Comparison of ENCODE assay signal across 8 cellular contexts in genomic region chr15:49471248-49471647, GRCh38. TPM values are rescaled to one million over a fixed set of nuclear protein-coding genes. Genes with fewer than 3 reads are reported as not detected.
DNase-seq lines count a peak whose midpoint lies in the region; ATAC-seq and TF ChIP-seq lines count a peak whose summit lies in the region.
"Not testable (repeated sequence)": the region's sequence is repeated elsewhere in the genome, so short reads cannot be mapped to it uniquely, and the experiment has no call there.

No MANE protein-coding gene starts in this region.

- H3K27me3 ChIP-seq in Panc1 (ENCODE audit: control insufficient read depth, insufficient read depth, low read length); right cardiac atrium (ENCODE audit: control insufficient read depth, insufficient read depth); smooth muscle cell (ENCODE audit: low read depth): not testable (repeated sequence)

- intact Hi-C loops in Panc1 (cut with micrococcal nuclease; ENCODE audit: unreplicated experiment); right cardiac atrium (cut with DNase I): not testable (repeated sequence)

- H3K27ac ChIP-seq in 22Rv1; Panc1 (ENCODE audit: low read length); right cardiac atrium (ENCODE audit: low read length); smooth muscle cell (ENCODE audit: low read depth): not testable (repeated sequence)

- H3K9me3 Mint-ChIP-seq in activated CD8-positive, alpha-beta T cell treated with anti-CD3 and anti-CD28 coated beads, Interleukin-2, amount 10 ng/mL, durations not matched to agents 7 days and 5 days (ENCODE audit: insufficient read depth): not testable (repeated sequence)

- H2AFZ ChIP-seq in smooth muscle cell (ENCODE audit: low read depth): not testable (repeated sequence)

- H3K4me3 Mint-ChIP-seq in activated CD8-positive, alpha-beta T cell treated with anti-CD3 and anti-CD28 coated beads, Interleukin-2, amount 10 ng/mL, durations not matched to agents 7 days and 5 days: not testable (repeated sequence)

- H3K79me2 ChIP-seq in smooth muscle cell (ENCODE audit: low read depth): not testable (repeated sequence)

- not testable (repeated sequence) for H3K4me1 Mint-ChIP-seq in activated CD8-positive, alpha-beta T cell treated with anti-CD3 and anti-CD28 coated beads, Interleukin-2, amount 10 ng/mL, durations not matched to agents 7 days and 5 days (ENCODE audit: low read depth)

- H3K9ac ChIP-seq in smooth muscle cell (ENCODE audit: low read depth): not testable (repeated sequence)

- POLR2A ChIA-PET in Panc1 (lab: Charles Lee); activated CD8-positive, alpha-beta T cell treated with anti-CD3 and anti-CD28 coated beads, Interleukin-2, amount 10 ng/mL, durations not matched to agents 7 days and 5 days (lab: Charles Lee): not testable (repeated sequence)

- H3K27ac Mint-ChIP-seq in activated CD8-positive, alpha-beta T cell treated with anti-CD3 and anti-CD28 coated beads, Interleukin-2, amount 10 ng/mL, durations not matched to agents 7 days and 5 days: not testable (repeated sequence)

- H4K20me1 ChIP-seq in smooth muscle cell (ENCODE audit: low read depth): peaks cover 69% of the 10 kb centered on the region

- CTCF ChIA-PET in Panc1 (lab: Charles Lee): interaction anchor here (0.6 to 0.7 kb wide), 2 partner anchors 181 to 1080 kb away, joined by 3 read pairs; no protein-coding TSS in a partner anchor
- CTCF ChIA-PET in activated CD8-positive, alpha-beta T cell treated with anti-CD3 and anti-CD28 coated beads, Interleukin-2, amount 10 ng/mL, durations not matched to agents 7 days and 5 days (lab: Charles Lee): interaction anchor here (0.7 to 2.4 kb wide), 14 partner anchors 9 to 844 kb away, joined by 3 to 10 read pairs (median 4); partner anchors contain the start of genes FGF7 and SECISBP2L

- not testable (repeated sequence) for H3K36me3 Mint-ChIP-seq in activated CD8-positive, alpha-beta T cell treated with anti-CD3 and anti-CD28 coated beads, Interleukin-2, amount 10 ng/mL, durations not matched to agents 7 days and 5 days (ENCODE audit: low read depth)

- in situ Hi-C loops in Panc1 (cut with HindIII; ENCODE audit: low pct_unique_long_range_greater_than_20kb, low sequenced_read_pairs): not testable (repeated sequence)

- not testable (repeated sequence) for H3K9me3 ChIP-seq in Panc1 (ENCODE audit: control insufficient read depth, insufficient read depth, low read depth, low read length); right cardiac atrium (ENCODE audit: control insufficient read depth, low read length); smooth muscle cell (replicated peaks; ENCODE audit: low read depth)

- H3K4me1 ChIP-seq in Panc1 (ENCODE audit: control insufficient read depth, insufficient read depth, low read length); right cardiac atrium (ENCODE audit: control insufficient read depth, insufficient read depth, low read length); smooth muscle cell (ENCODE audit: low read depth): not testable (repeated sequence)

- not testable (repeated sequence) for BruUV-seq in Panc1 (replicated peaks; lab: Mats Ljungman, UMichigan)

- not testable (repeated sequence) for ATAC-seq in Panc1; activated CD8-positive, alpha-beta T cell treated with anti-CD3 and anti-CD28 coated beads, Interleukin-2, amount 10 ng/mL, durations not matched to agents 7 days and 5 days; right cardiac atrium

- not testable (repeated sequence) for H3K4me2 ChIP-seq in smooth muscle cell

- H3K36me3 ChIP-seq in Panc1 (ENCODE audit: control insufficient read depth, insufficient read depth, low read length): not testable (repeated sequence)
- H3K36me3 ChIP-seq in smooth muscle cell (ENCODE audit: low read depth): peaks cover 13% of the 10 kb centered on the region

- H3K4me3 ChIP-seq in GM12865 (ENCODE audit: low read depth, low read length); Panc1 (ENCODE audit: low read depth in 2 of 2, low read length in 2 of 2); cardiac fibroblast (replicated peaks in 1 of 2; ENCODE audit: low read depth in 2 of 2, low read length in 2 of 2); right cardiac atrium (ENCODE audit: low read length); smooth muscle cell: not testable (repeated sequence)

- WGBS in right cardiac atrium: 86% methylated on average over 4 of the region's 4 CpGs
- WGBS in smooth muscle cell (ENCODE audit: low lambda C conversion rate): 60% methylated on average over 4 of the region's 4 CpGs

- not testable (repeated sequence) for H3F3A ChIP-seq in smooth muscle cell (ENCODE audit: low read depth)

- peak; percentile 41; the same call in 1 of the 2 replicates for TF ChIP-seq CTCF in 22Rv1 (IDR thresholded peaks at IDR 0.05)
- TF ChIP-seq CTCF in GM12865 (IDR thresholded peaks at IDR 0.05; ENCODE audit: insufficient read depth, low read depth, low read length, missing control alignments): peak; percentile 26
- peak; percentile 51 for TF ChIP-seq CTCF in Panc1 (IDR thresholded peaks at IDR 0.05)
- peak; percentile 37 for TF ChIP-seq CTCF in cardiac fibroblast (IDR thresholded peaks at IDR 0.05; ENCODE audit: low read depth, low read length)
- TF ChIP-seq CTCF in smooth muscle cell (IDR thresholded peaks at IDR 0.05; ENCODE audit: borderline replicate concordance, insufficient read depth, poor library complexity, severe bottlenecking): peak; percentile 27

- DNase-seq in GM12865 (ENCODE audit: low read depth) (peak; percentile 23), HT-29 (ENCODE audit: low spot score) (peak; percentile 18), cardiac fibroblast (ENCODE audit: low read depth in 2 of 2) (peak in 1 of 2 donors; percentile 34), right cardiac atrium (peak; percentile 18 to 60 (median 40))
- not testable (repeated sequence) for DNase-seq in Panc1 (ENCODE audit: low read depth, low spot score); smooth muscle cell (lab: John Stamatoyannopoulos, UW; ENCODE audit: unreplicated experiment)
- peak; percentile 47 for DNase-seq in activated CD8-positive, alpha-beta T cell treated with anti-CD3 and anti-CD28 coated beads, Interleukin-2, amount 10 ng/mL, durations not matched to agents 7 days and 5 days

- not testable (repeated sequence) for H3K27me3 Mint-ChIP-seq in activated CD8-positive, alpha-beta T cell treated with anti-CD3 and anti-CD28 coated beads, Interleukin-2, amount 10 ng/mL, durations not matched to agents 7 days and 5 days (ENCODE audit: low read depth)

RNA-seq across cellular contexts. Expression of gene FGF7, which starts 48.2 kb away (rescaled TPM):
- total RNA-seq in HT-29 (2014; rRNA removed; shearing (Covaris generic)): not detected in 2 replicates
- not detected for total RNA-seq in Panc1 (2021; ENCODE audit: unreplicated experiment)
- not detected for polyA plus RNA-seq in Panc1 (2012; ENCODE audit: insufficient read length)
- under 1 TPM in 1 of 2 experiments, not detected in 1; 0.11 TPM for total RNA-seq in activated CD8-positive, alpha-beta T cell treated with anti-CD3 and anti-CD28 coated beads, Interleukin-2, amount 10 ng/mL, durations not matched to agents 7 days and 5 days
- total RNA-seq in right cardiac atrium: 10 to 100 TPM; 29.0 to 50.0 (median 39.0) TPM
- 21.3 TPM for polyA plus RNA-seq in right cardiac atrium
- total RNA-seq in smooth muscle cell: 358 and 430 TPM in 2 replicates
- 210 and 281 TPM in 2 replicates for polyA plus RNA-seq in smooth muscle cell

Comparison
In these comparisons a context has a peak if more than half of its experiments do, and no peak if none do; other contexts are left out.
1. RNA of gene FGF7, which starts 48.2 kb away (total RNA-seq): 358 to 430 TPM in smooth muscle cell and 29.0 to 50.0 TPM in right cardiac atrium; 0.11 TPM in activated CD8-positive, alpha-beta T cell treated with anti-CD3 and anti-CD28 coated beads, Interleukin-2, amount 10 ng/mL, durations not matched to agents 7 days and 5 days, not detected in Panc1 (single experiment) and not detected in HT-29; every median in the first group is over 10 times any median in the second.
2. Peak in every context shown above with its lines, with median percentiles within 50 percentile points of each other: CTCF ChIP-seq.